15 cellular contexts compared by ENCODE assay signal in genomic region chr7:120991133-120991532, GRCh38. TPM values are rescaled to one million over a fixed set of nuclear protein-coding genes. Genes with fewer than 3 reads are reported as not detected.
DNase-seq lines count a peak whose midpoint lies in the region; ATAC-seq and TF ChIP-seq lines count a peak whose summit lies in the region.
"Had no signal": no experiment of that assay in that cellular context is flagged by ENCODE, and none has a peak within 500 bp of the region (broad histone marks: within the 10 kb centered on the region; RNA-seq: fewer than 3 reads in every experiment).

No MANE protein-coding gene starts in this region.

- H3K27me3 ChIP-seq in MM.1S (replicated peaks; ENCODE audit: insufficient read depth, low read length) (no peaks in the 10 kb centered on the region), gastroesophageal sphincter (no peaks in the 10 kb centered on the region), stomach (peaks cover 0 to 5% (median 3%) of the 10 kb centered on the region in 3 donors)

- peak; percentile 23 for ATAC-seq in GM18520 (IDR thresholded peaks at IDR 0.05; ENCODE audit: unreplicated experiment)
- no peak for ATAC-seq in gastroesophageal sphincter
- ATAC-seq in HG03135 (IDR thresholded peaks at IDR 0.05; ENCODE audit: unreplicated experiment): no peak

- DNase-seq in MM.1S (peak; percentile 66), stomach (no peak), A172 (ENCODE audit: low spot score) (no peak), SW 1271 (lab: John Stamatoyannopoulos, UW) (no peak)
- DNase-seq in activated T-cell treated with anti-CD3 and anti-CD28 coated beads, Interleukin-2, amount 50 U/mL, for 48 hours: no peak
- DNase-seq: activated CD4-positive, alpha-beta memory T cell treated with anti-CD3 and anti-CD28 coated beads, Interleukin-2, amount 10 ng/mL, durations not matched to agents 7 days and 5 days; Caco-2; effector CD8-positive, alpha-beta T cell; NCI-H1417 treated with DMSO at 0.1 percent for 48 hours; NCI-H526 treated with DMSO at 0.1 percent for 48 hours had no signal

- TF ChIP-seq POLR2A in gastroesophageal sphincter (IDR thresholded peaks at IDR 0.05) (no peak), stomach (IDR thresholded peaks at IDR 0.05) (no peak)

- H3K9me3 ChIP-seq in MM.1S (replicated peaks; ENCODE audit: insufficient read depth, low read length) (no peaks in the 10 kb centered on the region), gastroesophageal sphincter (no peaks in the 10 kb centered on the region), stomach (no peaks in the 10 kb centered on the region)
- H3K9me3 ChIP-seq: Caco-2, neutrophil had no signal

- peaks cover 37% of the 10 kb centered on the region for H3F3A ChIP-seq in MM.1S (ENCODE audit: insufficient read depth, low read length)

- H4K20me1 ChIP-seq in MM.1S (ENCODE audit: insufficient read depth, low read length): no peaks in the 10 kb centered on the region

- intact Hi-C loops in stomach (cut with DNase I; ENCODE audit: low total_unique reads): no loop called here

- H3K4me1 ChIP-seq in MM.1S (ENCODE audit: low read length): peaks cover 40% of the 10 kb centered on the region
- peaks cover 6 to 71% (median 8%) of the 10 kb centered on the region in 3 donors for H3K4me1 ChIP-seq in gastroesophageal sphincter
- peaks cover 0 to 42% (median 23%) of the 10 kb centered on the region in 4 donors for H3K4me1 ChIP-seq in stomach
- H3K4me1 ChIP-seq: Caco-2 had no signal

- H3K4me3 ChIP-seq in MM.1S (ENCODE audit: low read length): peak overlapping the region; percentile 64
- peak overlapping the region; percentile 49 to 55 for H3K4me3 ChIP-seq in gastroesophageal sphincter
- H3K4me3 ChIP-seq in stomach: peak overlapping the region; percentile 28 to 50 (median 44)

- H3K36me3 ChIP-seq in MM.1S (replicated peaks; ENCODE audit: insufficient read depth, low read length) (no peaks in the 10 kb centered on the region), gastroesophageal sphincter (no peaks in the 10 kb centered on the region), stomach (no peaks in the 10 kb centered on the region)
- H3K36me3 ChIP-seq: neutrophil had no signal

- H3K79me2 ChIP-seq in MM.1S (ENCODE audit: low read length): no peaks in the 10 kb centered on the region

- TF ChIP-seq EP300 in gastroesophageal sphincter (IDR thresholded peaks at IDR 0.05): no peak
- TF ChIP-seq EP300 in stomach (IDR thresholded peaks at IDR 0.05): no peak

- H3K27ac ChIP-seq in MM.1S (ENCODE audit: low read length) (peak overlapping the region; percentile 58; the same call in 1 of the 2 replicates), gastroesophageal sphincter (peak overlapping the region; percentile 75 to 97 (median 88)), stomach (peak overlapping the region in 4 of 5 donors; percentile 77 to 90 (median 86))
- H3K27ac ChIP-seq: neutrophil had no signal

- no peak for TF ChIP-seq CTCF in MM.1S (IDR thresholded peaks at IDR 0.05; ENCODE audit: low read length)
- no peak for TF ChIP-seq CTCF in gastroesophageal sphincter (IDR thresholded peaks at IDR 0.05)
- no peak for TF ChIP-seq CTCF in stomach (IDR thresholded peaks at IDR 0.05)

- H2AFZ ChIP-seq in MM.1S (ENCODE audit: low read length): 0 out of 2 replicates have a peak overlapping the region, but pooled peaks have one; percentile 1

- peak overlapping the region; percentile 93 for H3K4me2 ChIP-seq in MM.1S (ENCODE audit: low read depth, low read length)

- no peaks in the 10 kb centered on the region for H3K9me2 ChIP-seq in MM.1S (replicated peaks; ENCODE audit: insufficient read depth, low read length)

- WGBS in gastroesophageal sphincter (ENCODE audit: low coverage in 1 of 2), 2 donors: 63 to 75% methylated on average over 1 of the region's 1 CpG
- WGBS in stomach, 5 donors: 45 to 73% (median 71%) methylated on average over 1 of the region's 1 CpG

- peak overlapping the region; percentile 13; the same call in 1 of the 2 replicates for H3K9ac ChIP-seq in MM.1S (ENCODE audit: low read length)

RNA-seq across cellular contexts. Expression of gene CPED1, which starts 2.6 kb away (rescaled TPM):
- total RNA-seq in gastroesophageal sphincter (10 to 100 TPM; 35.1 to 97.7 (median 60.5) TPM), stomach (10 to 100 TPM in 4 of 5 donors, 1 to 10 TPM in 1; 8.4 to 58.7 (median 44.9) TPM)
- polyA plus RNA-seq in stomach: 1 to 10 TPM; 3.0 to 3.7 (median 3.2) TPM
- 18.0 and 18.4 TPM in 2 replicates for total RNA-seq in A172 (2014; rRNA removed; shearing (Covaris generic))
- total RNA-seq: activated CD4-positive, alpha-beta memory T cell treated with anti-CD3 and anti-CD28 coated beads, Interleukin-2, amount 10 ng/mL, durations not matched to agents 7 days and 5 days; HT-29 had no signal

RNA-seq across cellular contexts. Expression of gene ING3, which starts 40.6 kb away (rescaled TPM):
- 10 to 100 TPM; 11.2 to 23.0 (median 16.7) TPM for total RNA-seq in gastroesophageal sphincter
- total RNA-seq in stomach: 10 to 100 TPM in 4 of 5 donors, 1 to 10 TPM in 1; 8.4 to 37.1 (median 26.3) TPM
- polyA plus RNA-seq in stomach: 10 to 100 TPM in 2 of 3 donors, 1 to 10 TPM in 1; 6.3 to 17.1 (median 10.0) TPM
- 19.7 and 32.2 TPM in 2 replicates for total RNA-seq in A172 (2014; rRNA removed; shearing (Covaris generic))
